ENCODE assay signal across 9 cellular contexts in genomic region chr15:89101302-89102191, GRCh38. TPM values are rescaled to one million over a fixed set of nuclear protein-coding genes. Genes with fewer than 3 reads are reported as not detected.
DNase-seq lines count a peak whose midpoint lies in the region; ATAC-seq, FAIRE-seq and TF ChIP-seq lines count a peak whose summit lies in the region.
"Had no signal": no experiment of that assay in that cellular context is flagged by ENCODE, and none has a peak within 500 bp of the region (broad histone marks: within the 10 kb centered on the region; RNA-seq: fewer than 3 reads in every experiment).

No MANE protein-coding gene starts in this region.

- no peaks in the 10 kb centered on the region for H3K27me3 ChIP-seq in keratinocyte (ENCODE audit: control insufficient read depth, extremely low read depth, insufficient read depth, low read length)

- ATAC-seq in GM19455 (IDR thresholded peaks at IDR 0.05; ENCODE audit: unreplicated experiment): no peak
- no peak for ATAC-seq in HG03045 (IDR thresholded peaks at IDR 0.05; ENCODE audit: unreplicated experiment)

- peak overlapping the region; percentile 59 for H3K4me3 Mint-ChIP-seq in HFFc6

- H3K79me2 ChIP-seq in keratinocyte (ENCODE audit: control insufficient read depth, insufficient read depth, low read length): peaks cover 19% of the 10 kb centered on the region

- TF ChIP-seq CTCF in HFFc6 (IDR thresholded peaks at IDR 0.05) (no peak), astrocyte of the cerebellum (IDR thresholded peaks at IDR 0.05; ENCODE audit: low read depth, low read length, missing control alignments) (no peak), keratinocyte (optimal IDR thresholded peaks at IDR 0.05 in 1 of 3, IDR thresholded peaks at IDR 0.05 in 1 of 3, conservative IDR thresholded peaks at IDR 0.05 in 1 of 3; ENCODE audit: extremely low read depth in 1 of 3, insufficient read depth in 2 of 3, low read length in 3 of 3) (no peak)

- H3K4me1 Mint-ChIP-seq in HFFc6 (ENCODE audit: low read depth): peaks cover 81% of the 10 kb centered on the region

- peak; percentile 93 for FAIRE-seq in keratinocyte (lab: Jason Lieb, UNC)
- FAIRE-seq: islet of Langerhans had no signal

- peak overlapping the region; percentile 63 for H3K9ac ChIP-seq in keratinocyte (ENCODE audit: control insufficient read depth, extremely low read depth, insufficient read depth, low read length)

- H3K9me1 ChIP-seq in keratinocyte (ENCODE audit: control insufficient read depth, extremely low read depth, insufficient read depth, low read length): no peaks in the 10 kb centered on the region

- no peak overlapping the region for H2AFZ ChIP-seq in keratinocyte (ENCODE audit: control insufficient read depth, low read length)

- dilution Hi-C loops in keratinocyte (cut with MboI; ENCODE audit: extremely low pct_ligation_motif_present, low sequenced_read_pairs): no loop called here

- peaks cover 12% of the 10 kb centered on the region; the same call in 1 of the 2 replicates for H3K36me3 Mint-ChIP-seq in HFFc6 (ENCODE audit: low read depth)

- no peaks in the 10 kb centered on the region for H3K9me3 Mint-ChIP-seq in HFFc6

- peak overlapping the region; percentile 57 for H3K4me2 ChIP-seq in keratinocyte (ENCODE audit: control insufficient read depth, extremely low read depth, insufficient read depth, low read depth, low read length)

- peak overlapping the region; percentile 88 for H3K27ac Mint-ChIP-seq in HFFc6

- no peaks in the 10 kb centered on the region for H3K36me3 ChIP-seq in keratinocyte (ENCODE audit: control insufficient read depth in 2 of 2, extremely low read depth in 1 of 2, insufficient read depth in 2 of 2, low read length in 2 of 2)

- DNase-seq in HFFc6: peak; percentile 92
- peak; percentile 97 for DNase-seq in astrocyte of the cerebellum (ENCODE audit: low read depth)
- DNase-seq in keratinocyte (ENCODE audit: low read depth, low spot score): peak; percentile 84
- DNase-seq in DMS153 treated with DMSO at 0.1 percent for 48 hours (lab: John Stamatoyannopoulos, UW; ENCODE audit: unreplicated experiment): no peak
- no peak for DNase-seq in GM19238 (ENCODE audit: insufficient read length, low spot score)

- in situ Hi-C loops in astrocyte of the cerebellum (cut with HindIII; ENCODE audit: low sequenced_read_pairs): no loop called here

- H3K27me3 Mint-ChIP-seq in HFFc6 (ENCODE audit: insufficient read depth): peaks cover 3% of the 10 kb centered on the region

- H3K4me1 ChIP-seq in keratinocyte (ENCODE audit: control insufficient read depth, extremely low read depth, insufficient read depth, low read length): peaks cover 41% of the 10 kb centered on the region

- no peak overlapping the region for H3K4me3 ChIP-seq in astrocyte of the cerebellum (ENCODE audit: low read depth, low read length)
- no peak overlapping the region for H3K4me3 ChIP-seq in keratinocyte (ENCODE audit: control insufficient read depth in 2 of 3, extremely low read depth in 1 of 3, insufficient read depth in 2 of 3, low read depth in 1 of 3, low read length in 3 of 3)

- H3K9me3 ChIP-seq in keratinocyte (ENCODE audit: control insufficient read depth, low read depth, low read length): no peaks in the 10 kb centered on the region

- H4K20me1 ChIP-seq in keratinocyte (ENCODE audit: control insufficient read depth, extremely low read depth, insufficient read depth, low read length): no peaks in the 10 kb centered on the region

- peak overlapping the region; percentile 93 for H3K27ac ChIP-seq in keratinocyte (ENCODE audit: control insufficient read depth, insufficient read depth, low read length)
- peak overlapping the region; percentile 73 for H3K27ac ChIP-seq in temporal lobe (ENCODE audit: low read depth, low read length)

RNA-seq across cellular contexts. Expression of gene ABHD2, which starts 13.3 kb away (rescaled TPM):
- 10 to 100 TPM; 43.1 to 63.5 (median 51.8) TPM for total RNA-seq in HFFc6 (2021; fragmentation: NEBNext Ultra II Directional; extraction: Animal tissue kit (Norgen Biotek cat#: 25700))
- polyA plus RNA-seq in keratinocyte: 22.8 to 32.9 TPM (median 23.0 TPM) in 3 replicates
- 13.4 TPM for polyA plus RNA-seq in keratinocyte (2011; ENCODE audit: low read depth)
- 10.2 and 12.6 TPM in 2 replicates for polyA plus RNA-seq in keratinocyte (2011; cell fraction: cytosol; rRNA removed)
- 32.7 and 34.4 TPM in 2 replicates for polyA plus RNA-seq in keratinocyte (2011; cell fraction: nucleus; rRNA removed)
- 6.4 and 23.6 TPM in 2 replicates for polyA plus RNA-seq in keratinocyte (2012; ENCODE audit: low replicate concordance)
- polyA minus RNA-seq in keratinocyte: 74.6 to 119 TPM (median 84.7 TPM) in 3 replicates
- 16.1 TPM for polyA minus RNA-seq in keratinocyte (2011; cell fraction: cytosol; rRNA and poly(A)+ RNA removed)
- polyA minus RNA-seq in keratinocyte (2011; cell fraction: nucleus; rRNA and poly(A)+ RNA removed): 36.3 and 71.1 TPM in 2 replicates
- total RNA-seq in temporal lobe: 51.6 TPM

Comparison
In these comparisons a context has a peak if more than half of its experiments do, and no peak if none do; other contexts are left out.
1. DNase-seq: peak in HFFc6 (single experiment), astrocyte of the cerebellum (single experiment) and keratinocyte (single experiment); none in DMS153 treated with DMSO at 0.1 percent for 48 hours (single experiment) and GM19238 (single experiment).